In genomic region chr4:47836655-47837581, GRCh38 we compare ENCODE assay signal across 8 cellular contexts. TPM values are rescaled to one million over a fixed set of nuclear protein-coding genes. Genes with fewer than 3 reads are reported as not detected.
DNase-seq lines count a peak whose midpoint lies in the region; ATAC-seq and TF ChIP-seq lines count a peak whose summit lies in the region.

No MANE protein-coding gene starts in this region.

- peak; percentile 56 for ATAC-seq in GM19025 (IDR thresholded peaks at IDR 0.05; ENCODE audit: low read depth, unreplicated experiment)
- peak; percentile 70 for ATAC-seq in HG03159 (IDR thresholded peaks at IDR 0.05; ENCODE audit: unreplicated experiment)

- 1% methylated on average over 54 of the region's 54 CpGs for WGBS in ectodermal cell, 2 experiments
- 0 to 1% methylated on average over 31 to 45 of the region's 54 CpGs for WGBS in lower leg skin, 2 donors

- no peak for TF ChIP-seq POLR2A in lower leg skin (IDR thresholded peaks at IDR 0.05)

- H3K27ac ChIP-seq in ectodermal cell (ENCODE audit: insufficient read depth, low read depth, low read length, poor library complexity, severe bottlenecking) = no peak overlapping the region

- intact Hi-C loops in lower leg skin (cut with DNase I; ENCODE audit: low total_unique reads) = loop anchor here (10.0 kb wide), 1 partner anchor 152 kb away; no protein-coding TSS in a partner anchor

- DNase-seq in BE2C (peak; percentile 89), NCI-H510A treated with DMSO at 0.1 percent for 48 hours (lab: John Stamatoyannopoulos, UW) (peak; percentile 42), lower leg skin (ENCODE audit: low spot score in 2 of 2) (peak; percentile 78 to 96)
- DNase-seq in activated CD4-positive, alpha-beta T cell treated with anti-CD3 and anti-CD28 coated beads, Interleukin-2, amount 50 U/mL, for 4 hours = peak; percentile 34 to 37
- DNase-seq in stimulated activated CD4-positive, alpha-beta T cell treated with anti-CD3 and anti-CD28 coated beads, Interleukin-4, amount 100 ng/mL, for 1 hour = peak; percentile 54

- peak; percentile 83 for TF ChIP-seq CTCF in BE2C (IDR thresholded peaks at IDR 0.05; ENCODE audit: low read depth, low read length)
- no peak for TF ChIP-seq CTCF in lower leg skin (IDR thresholded peaks at IDR 0.05)

- H3K36me3 ChIP-seq in BE2C (no peaks in the 10 kb centered on the region), ectodermal cell (ENCODE audit: control insufficient read depth, insufficient read depth, low read length) (no peaks in the 10 kb centered on the region)

- no peaks in the 10 kb centered on the region; the same call in 1 of the 2 replicates for H3K4me1 ChIP-seq in BE2C
- no peaks in the 10 kb centered on the region for H3K4me1 ChIP-seq in ectodermal cell (ENCODE audit: control insufficient read depth, insufficient read depth, low read length)

- H3K4me3 ChIP-seq in BE2C (ENCODE audit: low read depth, low read length) = peak overlapping the region; percentile 89
- peak overlapping the region; percentile 47 for H3K4me3 ChIP-seq in ectodermal cell (ENCODE audit: insufficient read depth, low read depth, low read length)
- H3K4me3 ChIP-seq in lower leg skin (ENCODE audit: low read depth, poor library complexity, severe bottlenecking) = peak overlapping the region; percentile 52

- H3K9me3 ChIP-seq in BE2C (no peaks in the 10 kb centered on the region), ectodermal cell (ENCODE audit: control insufficient read depth, low read length) (no peaks in the 10 kb centered on the region)

- H3K27me3 ChIP-seq in BE2C = no peaks in the 10 kb centered on the region
- H3K27me3 ChIP-seq in ectodermal cell (ENCODE audit: control insufficient read depth, insufficient read depth, low read length, poor library complexity, severe bottlenecking) = peaks cover 28% of the 10 kb centered on the region

RNA-seq across cellular contexts. Expression of gene CORIN, which starts 0.9 kb away (rescaled TPM):
- 1.5 TPM for polyA plus RNA-seq in BE2C (2012; ENCODE audit: insufficient read depth, insufficient read length, low read depth)
- polyA plus RNA-seq in ectodermal cell (2013, experiment 1 of 4) = not detected
- polyA plus RNA-seq in ectodermal cell (2013, experiment 2 of 4) = not detected
- polyA plus RNA-seq in ectodermal cell (2013, experiment 3 of 4) = 0.32 TPM
- 0.24 TPM for polyA plus RNA-seq in ectodermal cell (2013, experiment 4 of 4)
- 10 to 100 TPM in 1 of 4 donors, 1 to 10 TPM in 1, under 1 TPM in 2; 0.15 to 17.6 (median 1.7) TPM for total RNA-seq in lower leg skin

Comparison
In these comparisons a context has a peak if more than half of its experiments do, and no peak if none do; other contexts are left out.
1. DNase-seq: peak in every context shown above with its lines; median percentile 89 in BE2C; 87 in lower leg skin; 54 in stimulated activated CD4-positive, alpha-beta T cell treated with anti-CD3 and anti-CD28 coated beads, Interleukin-4, amount 100 ng/mL, for 1 hour; 42 in NCI-H510A treated with DMSO at 0.1 percent for 48 hours; 36 in activated CD4-positive, alpha-beta T cell treated with anti-CD3 and anti-CD28 coated beads, Interleukin-2, amount 50 U/mL, for 4 hours.